Comparison of ENCODE assay signal across 10 cellular contexts in the genomic region with DNA sequence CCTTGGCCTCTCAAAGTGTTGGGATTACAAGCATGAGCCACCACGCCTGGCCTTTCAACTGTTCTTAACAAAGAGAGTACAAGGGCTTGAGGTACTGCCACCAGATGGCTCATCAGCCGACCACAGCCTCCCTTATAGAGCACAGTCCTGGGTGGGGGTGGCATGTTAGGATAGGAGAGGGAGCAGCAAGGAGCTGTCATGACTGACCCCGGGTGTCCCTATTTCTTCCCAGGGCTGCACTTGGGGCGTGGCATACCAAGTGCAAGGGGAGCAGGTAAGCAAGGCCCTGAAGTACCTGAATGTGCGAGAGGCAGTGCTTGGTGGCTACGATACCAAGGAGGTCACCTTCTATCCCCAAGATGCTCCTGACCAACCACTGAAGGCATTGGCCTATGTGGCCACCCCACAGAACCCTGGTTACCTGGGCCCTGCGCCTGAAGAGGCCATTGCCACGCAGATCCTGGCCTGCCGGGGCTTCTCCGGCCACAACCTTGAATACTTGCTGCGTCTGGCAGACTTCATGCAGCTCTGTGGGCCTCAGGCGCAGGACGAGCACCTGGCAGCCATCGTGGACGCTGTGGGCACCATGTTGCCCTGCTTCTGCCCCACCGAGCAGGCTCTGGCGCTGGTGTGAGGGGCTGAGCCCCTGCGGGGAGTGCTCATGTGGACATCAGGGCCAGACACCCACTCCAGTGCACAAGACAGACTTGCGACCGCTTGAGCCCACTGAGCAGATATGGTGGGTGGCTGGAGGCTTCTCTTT. TPM values are rescaled to one million over a fixed set of nuclear protein-coding genes. Genes with fewer than 3 reads are reported as not detected.
DNase-seq lines count a peak whose midpoint lies in the region; ATAC-seq, FAIRE-seq and TF ChIP-seq lines count a peak whose summit lies in the region.
"Had no signal": no experiment of that assay in that cellular context is flagged by ENCODE, and none has a peak within 500 bp of the region (broad histone marks: within the 10 kb centered on the region; RNA-seq: fewer than 3 reads in every experiment).

No MANE protein-coding gene starts in this region.

- peaks cover 60% of the 10 kb centered on the region for H3K4me1 Mint-ChIP-seq in GM23338
- peaks cover 55% of the 10 kb centered on the region for H3K4me1 Mint-ChIP-seq in nephron progenitor cell

- peaks cover 33% of the 10 kb centered on the region for H3K4me1 ChIP-seq in GM23338 (ENCODE audit: insufficient read depth)
- peaks cover 7% of the 10 kb centered on the region for H3K4me1 ChIP-seq in GM12878 (ENCODE audit: control insufficient read depth, insufficient read depth, low read length)

- 0 out of 2 replicates have a peak overlapping the region, but pooled peaks have one; percentile 8 for H3K27ac ChIP-seq in GM23338 (ENCODE audit: low read depth)
- H3K27ac ChIP-seq in GM12878 (ENCODE audit: control insufficient read depth, insufficient read depth), result no peak overlapping the region
- H3K27ac ChIP-seq: skin epidermis had no signal

- SMC1A ChIA-PET in GM12878 (lab: Charles Lee; ENCODE audit: uncharacterized antibody, unreplicated experiment), result no interaction called here

- POLR2A ChIA-PET in BJ (lab: Charles Lee) (interaction anchor here (0.6 to 1.4 kb wide), 2 partner anchors 27 to 50 kb away, joined by 3 read pairs; no protein-coding TSS in a partner anchor), GM12878 (lab: Charles Lee) (no interaction called here)

- DNase-seq in BJ (ENCODE audit: low read depth) (no peak), GM23338 (ENCODE audit: low spot score) (no peak), GM12878 (ENCODE audit: low read depth, low spot score) (no peak), nephron progenitor cell (no peak), H7 (no peak), NCI-H345 (lab: John Stamatoyannopoulos, UW) (no peak), DMS 273 treated with DMSO at 0.1 percent for 48 hours (lab: John Stamatoyannopoulos, UW) (no peak)

- CTCF ChIA-PET in BJ (lab: Yijun Ruan, JAX) (interaction anchor here (1.2 to 7.8 kb wide), 4 partner anchors 14 to 67 kb away, joined by 4 to 77 read pairs (median 4); no protein-coding TSS in a partner anchor), GM12878 (lab: Yijun Ruan, JAX) (interaction anchor here (0.8 to 4.3 kb wide), 3 partner anchors 9 to 35 kb away, joined by 3 to 37 read pairs (median 3); no protein-coding TSS in a partner anchor)

- 79% methylated on average over 20 of the region's 20 CpGs for WGBS in GM12878 (ENCODE audit: insufficient coverage, insufficient replicate concordance, low lambda C conversion rate, missing lambda C conversion rate)

- H3K4me3 Mint-ChIP-seq in GM23338 (peak overlapping the region; percentile 94), nephron progenitor cell (peak overlapping the region; percentile 87)

- BruUV-seq in GM12878 (replicated peaks; lab: Mats Ljungman, UMichigan), result no TSS peak

- peaks cover 50% of the 10 kb centered on the region for H3K27me3 Mint-ChIP-seq in GM23338 (ENCODE audit: insufficient read depth, low read depth, poor library complexity)
- peaks cover 33% of the 10 kb centered on the region for H3K27me3 Mint-ChIP-seq in nephron progenitor cell (ENCODE audit: low read depth, poor library complexity)

- no peaks in the 10 kb centered on the region; the same call in none of the 3 replicates for H3K9me3 Mint-ChIP-seq in GM23338
- H3K9me3 Mint-ChIP-seq in nephron progenitor cell, result no peaks in the 10 kb centered on the region

- H2AFZ ChIP-seq in GM23338, result no peak overlapping the region
- H2AFZ ChIP-seq in GM12878 (ENCODE audit: control insufficient read depth, low read depth, low read length), result no peak overlapping the region

- H3K27ac Mint-ChIP-seq in GM23338 (peak overlapping the region; percentile 36; the same call in 1 of the 2 replicates), nephron progenitor cell (no peak overlapping the region)

- H3K4me2 ChIP-seq in GM23338 (peak overlapping the region; percentile 88), GM12878 (ENCODE audit: control insufficient read depth, insufficient read depth) (no peak overlapping the region)

- no peak for FAIRE-seq in GM12878 (lab: Jason Lieb, UNC)
- FAIRE-seq: frontal cortex had no signal

- no peak for TF ChIP-seq EP300 in GM12878 (IDR thresholded peaks at IDR 0.05; ENCODE audit: borderline replicate concordance in 1 of 2, control insufficient read depth in 1 of 2, low read depth in 2 of 2, low read length in 2 of 2)

- intact Hi-C loops in GM12878 (cut with micrococcal nuclease; ENCODE audit: unreplicated experiment), result no loop called here

- H3K4me3 ChIP-seq in BJ (ENCODE audit: low read depth, low read length) (peak overlapping the region; percentile 92), GM23338 (peak overlapping the region; percentile 98), GM12878 (no peak overlapping the region), H7 (ENCODE audit: insufficient read depth, low read depth, low read length) (no peak overlapping the region)
- H3K4me3 ChIP-seq: lung, skin epidermis had no signal

- H3K36me3 ChIP-seq in BJ (ENCODE audit: control insufficient read depth, insufficient read depth, low read length) (peaks cover 19% of the 10 kb centered on the region), GM23338 (ENCODE audit: insufficient read depth) (peaks cover 7% of the 10 kb centered on the region), GM12878 (ENCODE audit: control insufficient read depth in 2 of 2, insufficient read depth in 2 of 2, low read length in 1 of 2) (no peaks in the 10 kb centered on the region), H7 (replicated peaks; ENCODE audit: control insufficient read depth, insufficient read depth, low read length) (peaks cover 18% of the 10 kb centered on the region)

- peaks cover 35% of the 10 kb centered on the region for H3F3A ChIP-seq in GM23338 (replicated peaks; ENCODE audit: low read depth)

- TF ChIP-seq POLR2A in GM12878 (IDR thresholded peaks at IDR 0.05; ENCODE audit: low read depth, low read length), result peak; percentile 23; the same call in 1 of the 2 replicates

- H3K9ac ChIP-seq in GM12878 (ENCODE audit: control insufficient read depth, insufficient read depth, low read length), result no peak overlapping the region

- in situ Hi-C loops in GM12878 (cut with MboI), result no loop called here

- H3K27me3 ChIP-seq in BJ (ENCODE audit: control insufficient read depth, insufficient read depth, low read length) (no peaks in the 10 kb centered on the region), GM23338 (ENCODE audit: insufficient read depth) (no peaks in the 10 kb centered on the region), GM12878 (replicated peaks in 1 of 2; ENCODE audit: control insufficient read depth in 2 of 2, insufficient read depth in 2 of 2, low read length in 1 of 2) (no peaks in the 10 kb centered on the region), H7 (ENCODE audit: control insufficient read depth, insufficient read depth, low read length) (peaks cover 1% of the 10 kb centered on the region; the same call in 1 of the 2 replicates)

- no peaks in the 10 kb centered on the region for H3K9me3 ChIP-seq in GM12878 (replicated peaks; ENCODE audit: control insufficient read depth, insufficient read depth, low read length)

- RAD21 ChIA-PET in GM12878 (lab: Charles Lee; ENCODE audit: unreplicated experiment), result no interaction called here

- peaks cover 48% of the 10 kb centered on the region for H3K36me3 Mint-ChIP-seq in GM23338 (ENCODE audit: low read depth)
- no peaks in the 10 kb centered on the region for H3K36me3 Mint-ChIP-seq in nephron progenitor cell (ENCODE audit: low read depth)

- H3K79me2 ChIP-seq in GM23338 (replicated peaks; ENCODE audit: insufficient read depth) (peaks cover 31% of the 10 kb centered on the region), GM12878 (ENCODE audit: control insufficient read depth, insufficient read depth, low read length) (no peaks in the 10 kb centered on the region)

- H3K9me2 ChIP-seq in GM23338 (ENCODE audit: insufficient read depth), result no peaks in the 10 kb centered on the region

- TF ChIP-seq CTCF in BJ (IDR thresholded peaks at IDR 0.05; ENCODE audit: insufficient read depth, low read depth, low read length) (no peak), GM23338 (conservative IDR thresholded peaks at IDR 0.05; ENCODE audit: low read depth in 2 of 2) (no peak), GM12878 (IDR thresholded peaks at IDR 0.05 in 2 of 3, conservative IDR thresholded peaks at IDR 0.05 in 1 of 3; ENCODE audit: control insufficient read depth in 2 of 3, extremely low read depth in 1 of 3, insufficient read depth in 1 of 3, low read depth in 3 of 3, low read length in 3 of 3) (no peak), nephron progenitor cell (IDR thresholded peaks at IDR 0.05) (no peak)

- no peak for ATAC-seq in GM23338
- no peak for ATAC-seq in GM12878

- H4K20me1 ChIP-seq in GM23338 (replicated peaks; ENCODE audit: insufficient read depth) (no peaks in the 10 kb centered on the region; the same call in 1 of the 2 replicates), GM12878 (ENCODE audit: control insufficient read depth, insufficient read depth) (no peaks in the 10 kb centered on the region)

- TF ChIP-seq RAD21 in GM12878 (IDR thresholded peaks at IDR 0.05; ENCODE audit: insufficient read depth, low read depth, low read length), result no peak

RNA-seq across cellular contexts. Expression of a gene that starts 2.1 kb away (rescaled TPM):
- polyA plus RNA-seq in BJ (2011; rRNA removed) (107 and 155 TPM in 2 replicates), GM23338 (2016; fragmentation: Nextera tagmentation; extraction: Ambion mirVana) (73.0 and 74.4 TPM in 2 replicates), GM12878 (2011; rRNA removed) (1.9 and 2.8 TPM in 2 replicates), GM12878 (2014; fragmentation: Illumina TruSeq; extraction: Trizol) (0.68 and 1.8 TPM in 2 replicates), GM12878 (2014; fragmentation: Nextera tagmentation; extraction: Ambion mirVana) (under 1 TPM; 0.37 to 0.73 TPM), GM12878 (2014; rRNA removed) (5.7 and 5.9 TPM in 2 replicates), GM12878 (2016; fragmentation: Nextera tagmentation; extraction: Ambion mirVana) (1 to 10 TPM; 3.9 to 4.8 TPM)
- 73.7 and 158 TPM in 2 replicates for polyA minus RNA-seq in BJ (2011; rRNA and poly(A)+ RNA removed)
- total RNA-seq in GM23338 (2014; rRNA removed; shearing (Covaris generic)), result 112 and 124 TPM in 2 replicates
- total RNA-seq in GM12878 (2013; cell fraction: nucleolus; rRNA removed), result 3.4 and 4.0 TPM in 2 replicates
- total RNA-seq in GM12878 (2014; rRNA removed) (4.7 and 4.9 TPM in 2 replicates), GM12878 (2014; rRNA removed; fragmentation: Illumina TruSeq; extraction: Trizol) (2.0 and 2.1 TPM in 2 replicates), GM12878 (2021) (3.8 and 4.7 TPM in 2 replicates)
- polyA plus RNA-seq in GM12878 (2011; ENCODE audit: low read depth), result 6.4 TPM
- 7.0 and 7.3 TPM in 2 replicates for polyA plus RNA-seq in GM12878 (2011; cell fraction: cytosol; rRNA removed)
- polyA plus RNA-seq in GM12878 (2011; cell fraction: nucleus; rRNA removed), result 4.0 and 7.6 TPM in 2 replicates
- 8.1 and 11.6 TPM in 2 replicates for polyA plus RNA-seq in GM12878 (2012)
- 4.8 and 8.7 TPM in 2 replicates for polyA minus RNA-seq in GM12878 (2011; rRNA and poly(A)+ RNA removed)
- polyA minus RNA-seq in GM12878 (2011; cell fraction: cytosol; rRNA and poly(A)+ RNA removed), result 5.0 and 5.9 TPM in 2 replicates
- 7.1 and 9.2 TPM in 2 replicates for polyA minus RNA-seq in GM12878 (2011; cell fraction: nucleus; rRNA and poly(A)+ RNA removed)
- 30.1 and 39.7 TPM in 2 replicates for total RNA-seq in H7 (2014; rRNA removed; shearing (Covaris generic))

RNA-seq across cellular contexts. Expression of a gene that starts 26.2 kb away (rescaled TPM):
- 0.32 and 0.47 TPM in 2 replicates for polyA plus RNA-seq in BJ (2011; rRNA removed)
- polyA minus RNA-seq in BJ (2011; rRNA and poly(A)+ RNA removed), result 0.46 and 0.76 TPM in 2 replicates
- total RNA-seq in GM23338 (2014; rRNA removed; shearing (Covaris generic)), result 0.31 and 0.62 TPM in 2 replicates
- polyA plus RNA-seq in GM23338 (2016; fragmentation: Nextera tagmentation; extraction: Ambion mirVana), result 0.64 and 0.99 TPM in 2 replicates
- 8.1 and 8.2 TPM in 2 replicates for total RNA-seq in GM12878 (2013; cell fraction: nucleolus; rRNA removed)
- total RNA-seq in GM12878 (2014; rRNA removed), result 0.05 TPM in 1 of 2 replicates, not detected in the other
- total RNA-seq in GM12878 (2014; rRNA removed; fragmentation: Illumina TruSeq; extraction: Trizol), result 0.04 TPM in 1 of 2 replicates, not detected in the other
- 0.08 TPM in 1 of 2 replicates, not detected in the other for total RNA-seq in GM12878 (2021)
- polyA plus RNA-seq in GM12878 (2011; ENCODE audit: low read depth), result not detected
- polyA plus RNA-seq in GM12878 (2011; rRNA removed), result 0.10 and 0.12 TPM in 2 replicates
- 0.27 TPM in 2 replicates for polyA plus RNA-seq in GM12878 (2011; cell fraction: cytosol; rRNA removed)
- polyA plus RNA-seq in GM12878 (2011; cell fraction: nucleus; rRNA removed), result 0.69 and 0.99 TPM in 2 replicates
- polyA plus RNA-seq in GM12878 (2012), result 0.07 and 0.13 TPM in 2 replicates
- polyA plus RNA-seq in GM12878 (2014; fragmentation: Illumina TruSeq; extraction: Trizol), result not detected in 2 replicates
- polyA plus RNA-seq in GM12878 (2014; fragmentation: Nextera tagmentation; extraction: Ambion mirVana), result not detected
- polyA plus RNA-seq in GM12878 (2014; rRNA removed), result 0.06 TPM in 1 of 2 replicates, not detected in the other
- under 1 TPM in 1 of 2 experiments, not detected in 1; 0.16 TPM for polyA plus RNA-seq in GM12878 (2016; fragmentation: Nextera tagmentation; extraction: Ambion mirVana)
- polyA minus RNA-seq in GM12878 (2011; rRNA and poly(A)+ RNA removed), result 0.15 and 0.37 TPM in 2 replicates
- not detected in 2 replicates for polyA minus RNA-seq in GM12878 (2011; cell fraction: cytosol; rRNA and poly(A)+ RNA removed)
- polyA minus RNA-seq in GM12878 (2011; cell fraction: nucleus; rRNA and poly(A)+ RNA removed), result 0.38 and 0.48 TPM in 2 replicates
- total RNA-seq in H7 (2014; rRNA removed; shearing (Covaris generic)), result 0.26 TPM in 1 of 2 replicates, not detected in the other

Comparison
In these comparisons a context has a peak if more than half of its experiments do, and no peak if none do; other contexts are left out.
1. H3K4me3 ChIP-seq: peak in BJ (single experiment) and GM23338 (single experiment); none in GM12878 (single experiment) and H7 (single experiment).